In the genomic region with DNA sequence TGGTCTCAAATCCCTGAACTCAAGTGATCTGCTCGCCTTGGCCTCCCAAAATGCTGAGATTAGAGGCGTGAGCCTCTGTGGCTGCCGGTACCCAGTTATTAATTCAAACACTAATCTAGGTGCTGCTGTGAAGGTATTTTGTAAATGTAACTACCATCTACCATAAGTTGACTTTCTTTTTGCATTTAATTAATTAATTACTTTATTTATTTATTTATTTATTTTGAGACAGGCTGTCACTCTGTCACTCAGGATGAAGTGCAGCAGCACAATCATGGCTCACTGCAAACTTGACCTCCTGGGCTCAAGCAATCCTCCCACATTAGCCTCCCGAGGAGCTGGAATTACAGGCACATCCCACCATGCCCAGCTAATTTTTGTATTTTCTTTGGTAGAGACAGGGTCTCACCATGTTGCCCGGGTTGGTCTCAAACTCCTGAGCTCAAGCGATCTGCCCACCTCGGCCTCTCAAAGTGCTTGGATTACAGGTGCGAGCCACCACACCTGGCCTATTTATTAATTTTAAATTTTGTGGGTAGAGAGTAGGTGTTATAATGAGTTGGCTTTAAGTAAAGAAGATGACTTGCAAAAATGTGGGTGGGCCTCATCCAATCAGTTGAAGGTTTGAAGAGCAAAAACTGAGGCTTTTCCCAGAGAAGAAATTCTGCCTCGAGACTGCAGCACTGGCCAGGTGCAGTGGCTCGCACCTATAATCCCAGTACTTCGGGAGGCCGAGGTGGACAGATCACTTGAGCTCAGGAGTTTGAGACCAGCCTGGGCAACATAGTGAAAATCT, we compare ENCODE assay signal across 35 cellular contexts. TPM values are rescaled to one million over a fixed set of nuclear protein-coding genes. Genes with fewer than 3 reads are reported as not detected.
"Had no signal": no experiment of that assay in that cellular context is flagged by ENCODE, and none has a peak within 500 bp of the region (broad histone marks: within the 10 kb centered on the region; RNA-seq: fewer than 3 reads in every experiment).

No MANE protein-coding gene starts in this region.

- H3K27ac ChIP-seq: esophagus muscularis mucosa, foreskin keratinocyte, gastroesophageal sphincter, heart left ventricle, hepatocyte, left lung, prostate gland, right atrium auricular region, sigmoid colon, vagina had no signal

- H3K4me3 ChIP-seq: esophagus muscularis mucosa, gastroesophageal sphincter, heart left ventricle, hepatocyte, left lung, mucosa of descending colon, prostate gland, right atrium auricular region, sigmoid colon, vagina had no signal

- H3K9me3 ChIP-seq: prostate gland, vagina had no signal

- DNase-seq: cortex of kidney; effector CD4-positive, alpha-beta T cell; endodermal cell; foreskin keratinocyte; left cardiac atrium; mesenchymal stem cell; mucosa of descending colon; naive B cell; nephron progenitor cell; nucleus accumbens; sigmoid colon; stimulated activated CD4-positive, alpha-beta T cell treated with anti-CD3 and anti-CD28 coated beads, Interleukin-2, amount 100 ng/mL, for 48 hours; stimulated activated naive B cell treated with anti-CD40 and anti-IgM and Interleukin-4, amounts not matched to agents 10 μg/mL and 1 μg/mL and 100 μg/mL, for 72 hours; trophoblast cell had no signal

- H3K36me3 ChIP-seq: esophagus muscularis mucosa, gastroesophageal sphincter, heart left ventricle, left lung, prostate gland, right atrium auricular region, sigmoid colon, vagina had no signal

- H3K4me1 ChIP-seq: foreskin keratinocyte, prostate gland, sigmoid colon, vagina had no signal

- H3K27me3 Mint-ChIP-seq: naive B cell; stimulated activated naive CD8-positive, alpha-beta T cell treated with anti-CD3 and anti-CD28 coated beads, Interleukin-15, Interleukin-2, amounts not matched to agents 100 ng/mL and 50 ng/mL, for 24 hours had no signal

- FAIRE-seq: endothelial cell of umbilical vein, islet of Langerhans had no signal

- H3K27me3 ChIP-seq: esophagus muscularis mucosa, gastroesophageal sphincter, hepatocyte, right atrium auricular region, sigmoid colon, vagina had no signal

- H3K4me3 Mint-ChIP-seq: endodermal cell; mesothelial cell of epicardium; nephron progenitor cell; stimulated activated naive B cell treated with anti-CD40 and anti-IgM and Interleukin-4, amounts not matched to agents 10 μg/mL and 1 μg/mL and 100 μg/mL, for 72 hours; stimulated activated naive CD8-positive, alpha-beta T cell treated with anti-CD3 and anti-CD28 coated beads, Interleukin-15, Interleukin-2, amounts not matched to agents 100 ng/mL and 50 ng/mL, for 24 hours had no signal

- H2AFZ ChIP-seq: hepatocyte had no signal

- H3K27ac Mint-ChIP-seq: endodermal cell; mesothelial cell of epicardium; nephron progenitor cell; stimulated activated naive B cell treated with anti-CD40 and anti-IgM and Interleukin-4, amounts not matched to agents 10 μg/mL and 1 μg/mL and 100 μg/mL, for 72 hours; stimulated activated naive CD8-positive, alpha-beta T cell treated with anti-CD3 and anti-CD28 coated beads, Interleukin-15, Interleukin-2, amounts not matched to agents 100 ng/mL and 50 ng/mL, for 24 hours had no signal

- H3K79me2 ChIP-seq: hepatocyte had no signal

- H3K4me2 ChIP-seq: hepatocyte had no signal

- H3K4me1 Mint-ChIP-seq: endodermal cell had no signal

- ATAC-seq: foreskin keratinocyte; gastroesophageal sphincter; heart left ventricle; left cardiac atrium; left lung; mucosa of descending colon; stimulated activated naive B cell treated with anti-CD40 and anti-IgM and Interleukin-4, amounts not matched to agents 10 μg/mL and 1 μg/mL and 100 μg/mL, for 72 hours had no signal

RNA-seq across cellular contexts. Expression of a gene that starts 17.3 kb away (rescaled TPM):
- total RNA-seq: dermis microvascular lymphatic vessel endothelial cell, endothelial cell of umbilical vein, epithelial cell of proximal tubule, foreskin keratinocyte, kidney epithelial cell, lung microvascular endothelial cell, osteocyte, vagina had no signal
- polyA plus RNA-seq: endothelial cell of umbilical vein, foreskin keratinocyte had no signal

RNA-seq across cellular contexts. Expression of a gene that starts 45.2 kb away (rescaled TPM):
- total RNA-seq: dermis microvascular lymphatic vessel endothelial cell, endodermal cell, endothelial cell of umbilical vein, epithelial cell of proximal tubule, esophagus muscularis mucosa, fibroblast of lung, foreskin keratinocyte, gastroesophageal sphincter, heart left ventricle, hepatocyte, kidney epithelial cell, left cardiac atrium, left lung, lower leg skin, lung microvascular endothelial cell, mesothelial cell of epicardium, mucosa of descending colon, osteocyte, right atrium auricular region, sigmoid colon, skeletal muscle tissue, ureter, vagina had no signal
- polyA plus RNA-seq: endothelial cell of umbilical vein, fibroblast of lung, foreskin keratinocyte, heart left ventricle, hepatocyte, sigmoid colon had no signal
